ENCODE assay signal across 16 cellular contexts in genomic region chr11:36311926-36312592, GRCh38. TPM values are rescaled to one million over a fixed set of nuclear protein-coding genes. Genes with fewer than 3 reads are reported as not detected.
DNase-seq lines count a peak whose midpoint lies in the region; ATAC-seq and FAIRE-seq lines count a peak whose summit lies in the region.
"Had no signal": no experiment of that assay in that cellular context is flagged by ENCODE, and none has a peak within 500 bp of the region (broad histone marks: within the 10 kb centered on the region; RNA-seq: fewer than 3 reads in every experiment).

No MANE protein-coding gene starts in this region.

- peaks cover 0 to 57% of the 10 kb centered on the region in 2 experiments for H3K27me3 ChIP-seq in mesenchymal stem cell (ENCODE audit: control insufficient read depth in 1 of 2, insufficient read depth in 1 of 2, low read length in 2 of 2)
- H3K27me3 ChIP-seq: pancreas had no signal

- no peak overlapping the region for H2AK5ac ChIP-seq in mesenchymal stem cell (ENCODE audit: low read length, severe bottlenecking)

- H3K18ac ChIP-seq in mesenchymal stem cell (ENCODE audit: low read depth in 1 of 2, low read length in 2 of 2), result no peak overlapping the region

- H2BK5ac ChIP-seq in mesenchymal stem cell (ENCODE audit: low read depth, low read length, poor library complexity, severe bottlenecking), result no peak overlapping the region

- no peaks in the 10 kb centered on the region for H3K9me3 ChIP-seq in mesenchymal stem cell (ENCODE audit: control insufficient read depth, low read length)
- H3K9me3 ChIP-seq: Caco-2, pancreas had no signal

- POLR2A ChIA-PET in T-cell (lab: Charles Lee), result no interaction called here

- no peak overlapping the region for H3K4me2 ChIP-seq in mesenchymal stem cell (ENCODE audit: low read length, poor library complexity, severe bottlenecking)

- H4K91ac ChIP-seq in mesenchymal stem cell (ENCODE audit: low read length), result peak overlapping the region; percentile 10

- H3K14ac ChIP-seq in mesenchymal stem cell (ENCODE audit: low read length in 2 of 2), result no peak overlapping the region

- H3K4me3 ChIP-seq in mesenchymal stem cell (ENCODE audit: insufficient read depth in 1 of 2, low read depth in 1 of 2, low read length in 2 of 2), result no peak overlapping the region
- H3K4me3 ChIP-seq: pancreas had no signal

- H3K4me1 Mint-ChIP-seq in T-cell, result peaks cover 0 to 2% (median 0%) of the 10 kb centered on the region in 3 donors

- H3K36me3 Mint-ChIP-seq in T-cell, result no peaks in the 10 kb centered on the region

- no peak overlapping the region for H3K4ac ChIP-seq in mesenchymal stem cell (ENCODE audit: low read depth in 1 of 2, low read length in 2 of 2)

- H2BK12ac ChIP-seq in mesenchymal stem cell (ENCODE audit: low read length in 2 of 2), result no peak overlapping the region

- H3K27me3 Mint-ChIP-seq in T-cell, result peaks cover 15 to 21% of the 10 kb centered on the region in 2 donors

- no peak overlapping the region for H3K27ac Mint-ChIP-seq in T-cell
- H3K27ac Mint-ChIP-seq: effector memory CD8-positive, alpha-beta T cell; stimulated activated naive CD8-positive, alpha-beta T cell treated with anti-CD3 and anti-CD28 coated beads, Interleukin-15, Interleukin-2, amounts not matched to agents 100 ng/mL and 50 ng/mL, for 24 hours had no signal

- H3K4me3 Mint-ChIP-seq in T-cell, result no peak overlapping the region
- H3K4me3 Mint-ChIP-seq: effector memory CD8-positive, alpha-beta T cell; stimulated activated naive CD8-positive, alpha-beta T cell treated with anti-CD3 and anti-CD28 coated beads, Interleukin-15, Interleukin-2, amounts not matched to agents 100 ng/mL and 50 ng/mL, for 24 hours had no signal

- ATAC-seq in T-cell (replicated peaks in 1 of 4) (no peak), GM19395 (IDR thresholded peaks at IDR 0.05; ENCODE audit: unreplicated experiment) (no peak), HG02852 (IDR thresholded peaks at IDR 0.05; ENCODE audit: unreplicated experiment) (no peak)
- ATAC-seq: effector memory CD8-positive, alpha-beta T cell; pancreas had no signal

- H3K4me1 ChIP-seq in mesenchymal stem cell (ENCODE audit: control insufficient read depth, insufficient read depth, low read depth, low read length), result peaks cover 9% of the 10 kb centered on the region
- H3K4me1 ChIP-seq: Caco-2 had no signal

- H2BK120ac ChIP-seq in mesenchymal stem cell (ENCODE audit: low read depth, low read length), result no peak overlapping the region

- H3K79me1 ChIP-seq in mesenchymal stem cell (replicated peaks; ENCODE audit: low read length, poor library complexity, severe bottlenecking), result no peaks in the 10 kb centered on the region

- H2BK15ac ChIP-seq in mesenchymal stem cell (ENCODE audit: low read depth, poor library complexity, severe bottlenecking), result no peak overlapping the region

- peak; percentile 46 for DNase-seq in EL
- peak; percentile 64 for DNase-seq in NCI-H1092 (lab: John Stamatoyannopoulos, UW)
- DNase-seq in RCC 7860 (ENCODE audit: low spot score), result peak; percentile 62
- no peak for DNase-seq in mesenchymal stem cell
- no peak for DNase-seq in T-cell
- DNase-seq in D341Med (ENCODE audit: low spot score), result no peak
- DNase-seq: aorta; Caco-2; effector memory CD8-positive, alpha-beta T cell; H7; mesendoderm; pancreas had no signal

- H4K8ac ChIP-seq in mesenchymal stem cell (ENCODE audit: low read length), result peak overlapping the region; percentile 23

- no peaks in the 10 kb centered on the region for H3K36me3 ChIP-seq in mesenchymal stem cell (ENCODE audit: control insufficient read depth in 1 of 2, insufficient read depth in 2 of 2, low read depth in 1 of 2, low read length in 2 of 2)
- H3K36me3 ChIP-seq: pancreas had no signal

- no peak overlapping the region for H3K27ac ChIP-seq in mesenchymal stem cell (ENCODE audit: low read length, poor library complexity, severe bottlenecking)
- H3K27ac ChIP-seq: pancreas had no signal

- WGBS in mesenchymal stem cell, result 89% methylated on average over 1 of the region's 4 CpGs

- H2AFZ ChIP-seq in mesenchymal stem cell (ENCODE audit: low read depth, low read length), result no peak overlapping the region

- FAIRE-seq in RCC 7860 (lab: Jason Lieb, UNC), result peak; percentile 75
- FAIRE-seq: pancreas, TTC549 had no signal

- H3K9ac ChIP-seq in mesenchymal stem cell (ENCODE audit: low read length), result no peak overlapping the region

- H3K9me3 Mint-ChIP-seq in T-cell, result peaks cover 0 to 3% (median 0%) of the 10 kb centered on the region in 3 donors
- H3K9me3 Mint-ChIP-seq: effector memory CD8-positive, alpha-beta T cell had no signal

- CTCF ChIA-PET in T-cell (lab: Charles Lee), result interaction anchor here in 1 of 2 donors (0.6 kb wide), 1 partner anchor 490 kb away, joined by 3 read pairs; no protein-coding TSS in a partner anchor

- no peak overlapping the region for H3K23ac ChIP-seq in mesenchymal stem cell (ENCODE audit: low read length in 2 of 2)

RNA-seq across cellular contexts. Expression of gene PRR5L, which starts 16.0 kb away (rescaled TPM):
- polyA plus RNA-seq in mesenchymal stem cell (2013, experiment 1 of 2), result 4.9 TPM
- polyA plus RNA-seq in mesenchymal stem cell (2013, experiment 2 of 2), result 5.7 TPM
- 10 to 100 TPM; 22.3 to 64.0 (median 31.3) TPM for total RNA-seq in T-cell
- total RNA-seq: Caco-2 had no signal

RNA-seq across cellular contexts. Expression of gene COMMD9, which starts 22.8 kb away (rescaled TPM):
- 63.0 TPM for polyA plus RNA-seq in mesenchymal stem cell (2013, experiment 1 of 2)
- polyA plus RNA-seq in mesenchymal stem cell (2013, experiment 2 of 2), result 75.3 TPM
- 10 to 100 TPM; 37.8 to 48.0 (median 40.3) TPM for total RNA-seq in T-cell

Comparison
In these comparisons a context has a peak if more than half of its experiments do, and no peak if none do; other contexts are left out.
1. DNase-seq: peak in EL (single experiment), NCI-H1092 (single experiment) and RCC 7860 (single experiment); none in mesenchymal stem cell (single experiment), T-cell (0 of 34) and D341Med (single experiment).